In the genomic region with DNA sequence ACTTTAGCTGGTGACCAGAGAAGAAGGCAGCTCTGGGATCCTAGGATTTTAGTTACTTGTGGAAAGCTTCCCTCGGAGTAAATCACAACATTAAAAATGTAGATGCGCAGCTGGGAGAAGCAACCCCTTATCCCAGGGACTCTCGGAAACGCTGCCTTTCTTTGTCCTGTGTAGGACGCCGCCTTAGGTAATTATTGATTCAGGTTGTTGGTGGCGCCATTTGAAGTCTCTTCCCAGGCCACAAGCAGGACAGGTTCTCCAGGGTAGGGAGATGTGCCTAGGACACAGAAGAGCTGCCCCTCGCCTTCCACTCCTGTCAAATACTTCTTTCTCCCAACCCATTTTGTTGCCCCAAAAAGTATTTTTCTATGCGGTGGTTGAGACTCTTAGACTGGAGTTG, we compare ENCODE assay signal across 10 cellular contexts. TPM values are rescaled to one million over a fixed set of nuclear protein-coding genes. Genes with fewer than 3 reads are reported as not detected.
DNase-seq lines count a peak whose midpoint lies in the region; ATAC-seq and TF ChIP-seq lines count a peak whose summit lies in the region.
"Had no signal": no experiment of that assay in that cellular context is flagged by ENCODE, and none has a peak within 500 bp of the region (broad histone marks: within the 10 kb centered on the region; RNA-seq: fewer than 3 reads in every experiment).

No MANE protein-coding gene starts in this region.

- CTCF ChIA-PET in activated CD4-positive, alpha-beta T cell treated with anti-CD3 and anti-CD28 coated beads for 36 hours (lab: Charles Lee), result interaction anchor here (0.7 to 1.8 kb wide), 2 partner anchors 69 to 173 kb away, joined by 3 read pairs; no protein-coding TSS in a partner anchor

- no peak for DNase-seq in stimulated activated naive CD8-positive, alpha-beta T cell treated with anti-CD3 and anti-CD28 coated beads, Interleukin-15, Interleukin-2, amounts not matched to agents 100 U/mL and 50 U/mL, for 24 hours
- DNase-seq in left lobe of liver (ENCODE audit: low spot score), result no peak
- no peak for DNase-seq in T-helper 1 cell
- DNase-seq in activated CD4-positive, alpha-beta T cell treated with anti-CD3 and anti-CD28 coated beads for 36 hours, result no peak

- H3K36me3 Mint-ChIP-seq in stimulated activated naive CD8-positive, alpha-beta T cell treated with anti-CD3 and anti-CD28 coated beads, Interleukin-15, Interleukin-2, amounts not matched to agents 100 ng/mL and 50 ng/mL, for 24 hours (ENCODE audit: low read depth), result peaks cover 60% of the 10 kb centered on the region
- H3K36me3 Mint-ChIP-seq in brain (peaks cover 14% of the 10 kb centered on the region), nephron (ENCODE audit: low read depth) (no peaks in the 10 kb centered on the region)
- peaks cover 54% of the 10 kb centered on the region for H3K36me3 Mint-ChIP-seq in activated CD4-positive, alpha-beta T cell treated with anti-CD3 and anti-CD28 coated beads for 36 hours (ENCODE audit: low read depth)

- H3K27me3 Mint-ChIP-seq in stimulated activated naive CD8-positive, alpha-beta T cell treated with anti-CD3 and anti-CD28 coated beads, Interleukin-15, Interleukin-2, amounts not matched to agents 100 ng/mL and 50 ng/mL, for 24 hours, result no peaks in the 10 kb centered on the region
- H3K27me3 Mint-ChIP-seq in brain, result peaks cover 6% of the 10 kb centered on the region
- H3K27me3 Mint-ChIP-seq in nephron (ENCODE audit: low read depth), result peaks cover 56% of the 10 kb centered on the region
- no peaks in the 10 kb centered on the region for H3K27me3 Mint-ChIP-seq in activated CD4-positive, alpha-beta T cell treated with anti-CD3 and anti-CD28 coated beads for 36 hours
- H3K27me3 Mint-ChIP-seq: CD4-positive, CD25-positive, alpha-beta regulatory T cell had no signal

- POLR2A ChIA-PET in activated CD4-positive, alpha-beta T cell treated with anti-CD3 and anti-CD28 coated beads for 36 hours (lab: Charles Lee), result no interaction called here

- peaks cover 49% of the 10 kb centered on the region for H3K4me1 Mint-ChIP-seq in stimulated activated naive CD8-positive, alpha-beta T cell treated with anti-CD3 and anti-CD28 coated beads, Interleukin-15, Interleukin-2, amounts not matched to agents 100 ng/mL and 50 ng/mL, for 24 hours (ENCODE audit: low read depth)
- peaks cover 78% of the 10 kb centered on the region for H3K4me1 Mint-ChIP-seq in brain
- H3K4me1 Mint-ChIP-seq in nephron, result peaks cover 30% of the 10 kb centered on the region
- H3K4me1 Mint-ChIP-seq in activated CD4-positive, alpha-beta T cell treated with anti-CD3 and anti-CD28 coated beads for 36 hours, result peaks cover 44% of the 10 kb centered on the region

- intact Hi-C loops in activated CD4-positive, alpha-beta T cell treated with anti-CD3 and anti-CD28 coated beads for 36 hours (cut with DNase I, micrococcal nuclease), result loop anchor here in 1 of 2 experiments (10.0 kb wide), 1 partner anchor 379 kb away; no protein-coding TSS in a partner anchor

- peak overlapping the region; percentile 56 for H3K4me3 Mint-ChIP-seq in stimulated activated naive CD8-positive, alpha-beta T cell treated with anti-CD3 and anti-CD28 coated beads, Interleukin-15, Interleukin-2, amounts not matched to agents 100 ng/mL and 50 ng/mL, for 24 hours
- H3K4me3 Mint-ChIP-seq in brain (peak overlapping the region; percentile 70 to 81 (median 76)), nephron (no peak overlapping the region)
- no peak overlapping the region for H3K4me3 Mint-ChIP-seq in activated CD4-positive, alpha-beta T cell treated with anti-CD3 and anti-CD28 coated beads for 36 hours
- H3K4me3 Mint-ChIP-seq: T-helper 1 cell treated with Interleukin-12 subunit alpha and Interleukin-12 subunit beta and Interleukin-4 antibody, amounts not matched to agents 30 μg/mL and 1 μg/mL, for 36 hours had no signal

- no peak for TF ChIP-seq CTCF in brain (conservative IDR thresholded peaks at IDR 0.05)
- TF ChIP-seq CTCF in nephron (IDR thresholded peaks at IDR 0.05; ENCODE audit: unreplicated experiment in 3 of 3), result no peak

- ATAC-seq in stimulated activated naive CD8-positive, alpha-beta T cell treated with anti-CD3 and anti-CD28 coated beads, Interleukin-15, Interleukin-2, amounts not matched to agents 100 U/mL and 50 U/mL, for 24 hours, result no peak
- no peak for ATAC-seq in left lobe of liver
- ATAC-seq in GM19035 (IDR thresholded peaks at IDR 0.05; ENCODE audit: unreplicated experiment), result no peak
- no peak for ATAC-seq in activated CD4-positive, alpha-beta T cell treated with anti-CD3 and anti-CD28 coated beads for 36 hours

- no peak overlapping the region for H3K27ac Mint-ChIP-seq in stimulated activated naive CD8-positive, alpha-beta T cell treated with anti-CD3 and anti-CD28 coated beads, Interleukin-15, Interleukin-2, amounts not matched to agents 100 ng/mL and 50 ng/mL, for 24 hours
- H3K27ac Mint-ChIP-seq in brain (peak overlapping the region; percentile 87 to 98 (median 95)), nephron (peak overlapping the region; percentile 65 to 74 (median 73))
- no peak overlapping the region for H3K27ac Mint-ChIP-seq in activated CD4-positive, alpha-beta T cell treated with anti-CD3 and anti-CD28 coated beads for 36 hours
- H3K27ac Mint-ChIP-seq: T-helper 1 cell treated with Interleukin-12 subunit alpha and Interleukin-12 subunit beta and Interleukin-4 antibody, amounts not matched to agents 30 μg/mL and 1 μg/mL, for 36 hours had no signal

- no peaks in the 10 kb centered on the region for H3K9me3 Mint-ChIP-seq in stimulated activated naive CD8-positive, alpha-beta T cell treated with anti-CD3 and anti-CD28 coated beads, Interleukin-15, Interleukin-2, amounts not matched to agents 100 ng/mL and 50 ng/mL, for 24 hours
- H3K9me3 Mint-ChIP-seq in brain (no peaks in the 10 kb centered on the region), nephron (no peaks in the 10 kb centered on the region)
- H3K9me3 Mint-ChIP-seq in activated CD4-positive, alpha-beta T cell treated with anti-CD3 and anti-CD28 coated beads for 36 hours (ENCODE audit: low read depth), result no peaks in the 10 kb centered on the region
- H3K9me3 Mint-ChIP-seq: CD4-positive, CD25-positive, alpha-beta regulatory T cell; T-helper 1 cell treated with Interleukin-12 subunit alpha and Interleukin-12 subunit beta and Interleukin-4 antibody, amounts not matched to agents 30 μg/mL and 1 μg/mL, for 36 hours had no signal

RNA-seq across cellular contexts. Expression of a gene that starts 10.3 kb away (rescaled TPM):
- 36.1 TPM for polyA plus RNA-seq in brain (ENCODE audit: insufficient read depth, low read depth, low replicate concordance)
- 5.0 TPM for total RNA-seq in left lobe of liver
- total RNA-seq in activated CD4-positive, alpha-beta T cell treated with anti-CD3 and anti-CD28 coated beads for 36 hours, result 10 to 100 TPM; 18.2 to 19.3 TPM

RNA-seq across cellular contexts. Expression of a gene that starts 27.9 kb away (rescaled TPM):
- polyA plus RNA-seq in brain (ENCODE audit: insufficient read depth, low read depth, low replicate concordance), result 9.1 TPM
- 0.33 TPM for total RNA-seq in left lobe of liver
- total RNA-seq in activated CD4-positive, alpha-beta T cell treated with anti-CD3 and anti-CD28 coated beads for 36 hours, result under 1 TPM; 0.21 to 0.34 TPM
- polyA plus RNA-seq: CD4-positive, CD25-positive, alpha-beta regulatory T cell had no signal

Comparison
In these comparisons a context has a peak if more than half of its experiments do, and no peak if none do; other contexts are left out.
1. H3K27ac Mint-ChIP-seq: peak in brain (5 of 5) and nephron (3 of 3); none in stimulated activated naive CD8-positive, alpha-beta T cell treated with anti-CD3 and anti-CD28 coated beads, Interleukin-15, Interleukin-2, amounts not matched to agents 100 ng/mL and 50 ng/mL, for 24 hours (single experiment) and activated CD4-positive, alpha-beta T cell treated with anti-CD3 and anti-CD28 coated beads for 36 hours (single experiment).
2. H3K4me3 Mint-ChIP-seq: peak in stimulated activated naive CD8-positive, alpha-beta T cell treated with anti-CD3 and anti-CD28 coated beads, Interleukin-15, Interleukin-2, amounts not matched to agents 100 ng/mL and 50 ng/mL, for 24 hours (single experiment) and brain (5 of 5); none in nephron (0 of 3) and activated CD4-positive, alpha-beta T cell treated with anti-CD3 and anti-CD28 coated beads for 36 hours (single experiment).